24 cellular contexts compared by ENCODE assay signal in the genomic region with DNA sequence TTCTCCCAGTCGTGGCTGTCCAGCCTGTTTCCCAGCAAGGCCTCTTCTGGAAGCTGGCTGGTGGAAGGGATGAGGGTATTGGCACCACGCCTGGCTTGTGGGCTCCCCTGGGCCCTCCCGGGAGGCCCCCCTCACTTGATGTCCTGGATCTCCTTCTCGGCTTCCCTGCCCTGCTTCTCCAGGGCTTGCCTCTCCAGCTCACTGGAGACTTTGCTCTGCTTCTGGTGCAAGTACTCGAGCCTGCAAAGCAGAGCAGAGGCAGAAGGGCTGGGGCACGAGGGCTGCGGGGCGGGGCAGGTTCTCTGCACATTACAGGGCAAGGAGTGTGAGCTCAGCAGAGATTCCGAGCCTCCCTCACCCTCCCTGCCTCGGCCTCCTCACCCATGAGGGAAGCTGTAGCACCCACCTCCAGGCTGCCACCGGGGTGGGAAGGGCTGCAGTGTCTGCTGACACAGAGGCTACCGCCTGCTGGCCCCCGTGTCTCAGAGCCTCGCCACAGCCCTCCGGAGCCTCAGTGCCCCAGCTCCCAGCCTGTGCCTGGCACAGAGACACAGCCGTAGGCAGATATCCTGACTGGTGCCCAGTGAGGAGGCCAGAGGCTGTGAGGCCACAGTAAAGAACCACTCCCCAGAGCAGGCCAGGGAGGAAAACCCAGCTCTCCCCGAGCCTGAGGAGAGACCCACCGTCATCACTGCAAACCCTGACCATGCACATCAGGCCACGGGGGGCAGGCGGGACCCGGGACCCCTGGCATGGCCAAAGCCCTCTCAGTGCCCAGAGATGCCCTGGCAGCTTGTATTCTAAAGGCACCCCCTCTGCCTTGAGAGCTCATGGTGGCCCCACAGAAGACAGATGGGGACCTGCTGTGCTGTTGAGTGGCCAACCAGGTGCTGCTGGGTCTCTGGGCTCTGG.
"Had no signal": no experiment of that assay in that cellular context is flagged by ENCODE, and none has a peak within 500 bp of the region (broad histone marks: within the 10 kb centered on the region; RNA-seq: fewer than 3 reads in every experiment).

No MANE protein-coding gene starts in this region.

- DNase-seq: activated CD4-positive, alpha-beta memory T cell treated with anti-CD3 and anti-CD28 coated beads, Interleukin-2, amount 10 ng/mL, durations not matched to agents 7 days and 5 days; activated CD4-positive, alpha-beta T cell treated with anti-CD3 and anti-CD28 coated beads for 4 hours; activated CD8-positive, alpha-beta memory T cell treated with anti-CD3 and anti-CD28 coated beads, Interleukin-2, amount 10 ng/mL, durations not matched to agents 7 days and 5 days; activated naive CD4-positive, alpha-beta T cell; activated naive CD8-positive, alpha-beta T cell treated with anti-CD3 and anti-CD28 coated beads for 36 hours; amygdala; body of pancreas; central memory CD4-positive, alpha-beta T cell; dorsolateral prefrontal cortex; foreskin keratinocyte; glutamatergic neuron; hypothalamus; left ventricle myocardium inferior; mammary epithelial cell; nephron progenitor cell; occipital lobe; retina; stomach had no signal

- H3K4me3 ChIP-seq: body of pancreas, dorsolateral prefrontal cortex, left ventricle myocardium inferior, SK-N-MC, skin epidermis, stomach, thoracic aorta, upper lobe of left lung had no signal

- H3K9me3 ChIP-seq: body of pancreas, left ventricle myocardium inferior, stomach, thoracic aorta, upper lobe of left lung had no signal

- H3K27me3 ChIP-seq: body of pancreas, dorsolateral prefrontal cortex, foreskin keratinocyte, stomach, upper lobe of left lung had no signal

- H3K4me1 ChIP-seq: foreskin keratinocyte, left ventricle myocardium inferior, upper lobe of left lung had no signal

- H3K27ac ChIP-seq: body of pancreas, dorsolateral prefrontal cortex, foreskin keratinocyte, left ventricle myocardium inferior, SK-N-MC, skin epidermis, stomach, thoracic aorta, upper lobe of left lung had no signal

- ATAC-seq: activated CD8-positive, alpha-beta memory T cell treated with anti-CD3 and anti-CD28 coated beads, Interleukin-2, amount 10 ng/mL, durations not matched to agents 7 days and 5 days; activated T-helper 17 cell treated with anti-CD3 and anti-CD28 coated beads, Interleukin-2, amount 50 U/mL, for 72 hours; body of pancreas; foreskin keratinocyte; WTC11 had no signal
